ENCODE assay signal across 15 cellular contexts in genomic region chr4:2623442-2623841, GRCh38.
DNase-seq lines count a peak whose midpoint lies in the region; ATAC-seq and TF ChIP-seq lines count a peak whose summit lies in the region.
"Had no signal": no experiment of that assay in that cellular context is flagged by ENCODE, and none has a peak within 500 bp of the region (broad histone marks: within the 10 kb centered on the region; RNA-seq: fewer than 3 reads in every experiment).

No MANE protein-coding gene starts in this region.

- TF ChIP-seq CTCF in GM23338 (conservative IDR thresholded peaks at IDR 0.05; ENCODE audit: low read depth in 2 of 2): no peak
- TF ChIP-seq CTCF in nephron progenitor cell (IDR thresholded peaks at IDR 0.05): no peak

- H3K36me3 Mint-ChIP-seq in GM23338 (ENCODE audit: low read depth): peaks cover 24% of the 10 kb centered on the region
- peaks cover 23% of the 10 kb centered on the region for H3K36me3 Mint-ChIP-seq in effector memory CD8-positive, alpha-beta T cell (ENCODE audit: insufficient read depth)
- H3K36me3 Mint-ChIP-seq in nephron progenitor cell (ENCODE audit: low read depth): peaks cover 66% of the 10 kb centered on the region

- H3K79me2 ChIP-seq in GM23338 (replicated peaks; ENCODE audit: insufficient read depth): peaks cover 70% of the 10 kb centered on the region

- peaks cover 24% of the 10 kb centered on the region for H4K20me1 ChIP-seq in GM23338 (replicated peaks; ENCODE audit: insufficient read depth)

- no peak overlapping the region for H3K4me2 ChIP-seq in GM23338

- H3K27me3 Mint-ChIP-seq in GM23338 (ENCODE audit: insufficient read depth, low read depth, poor library complexity) (peaks cover 7% of the 10 kb centered on the region), nephron progenitor cell (ENCODE audit: low read depth, poor library complexity) (peaks cover 5% of the 10 kb centered on the region)
- H3K27me3 Mint-ChIP-seq in effector memory CD8-positive, alpha-beta T cell: no peaks in the 10 kb centered on the region

- H3K9me2 ChIP-seq in GM23338 (ENCODE audit: insufficient read depth): no peaks in the 10 kb centered on the region

- H3K4me3 Mint-ChIP-seq in GM23338: no peak overlapping the region
- no peak overlapping the region for H3K4me3 Mint-ChIP-seq in effector memory CD8-positive, alpha-beta T cell
- H3K4me3 Mint-ChIP-seq in nephron progenitor cell: no peak overlapping the region

- no peaks in the 10 kb centered on the region for H3K27me3 ChIP-seq in GM23338 (ENCODE audit: insufficient read depth)

- peak overlapping the region; percentile 69; the same call in 1 of the 2 replicates for H3K27ac ChIP-seq in GM23338 (ENCODE audit: low read depth)
- H3K27ac ChIP-seq: C4-2B had no signal

- H3K36me3 ChIP-seq in GM23338 (ENCODE audit: insufficient read depth): no peaks in the 10 kb centered on the region

- H3K4me1 Mint-ChIP-seq in GM23338 (peaks cover 36% of the 10 kb centered on the region), nephron progenitor cell (peaks cover 36% of the 10 kb centered on the region)
- peaks cover 34 to 40% of the 10 kb centered on the region in 2 donors for H3K4me1 Mint-ChIP-seq in effector memory CD8-positive, alpha-beta T cell (ENCODE audit: low read depth in 2 of 2)

- no peaks in the 10 kb centered on the region; the same call in 2 of the 3 replicates for H3K9me3 Mint-ChIP-seq in GM23338
- H3K9me3 Mint-ChIP-seq in effector memory CD8-positive, alpha-beta T cell: no peaks in the 10 kb centered on the region
- peaks cover 6% of the 10 kb centered on the region for H3K9me3 Mint-ChIP-seq in nephron progenitor cell

- H3F3A ChIP-seq in GM23338 (replicated peaks; ENCODE audit: low read depth): 0 out of 2 replicates have a peak, but pooled peaks cover 3% of the 10 kb centered on the region

- peak; percentile 15 for DNase-seq in activated T-cell treated with anti-CD3 and anti-CD28 coated beads, Interleukin-2, amount 50 U/mL, for 1 hour
- DNase-seq in activated T-cell treated with anti-CD3 and anti-CD28 coated beads, Interleukin-2, amount 50 U/mL, for 48 hours: no peak
- DNase-seq in GM23338 (ENCODE audit: low spot score) (no peak), nephron progenitor cell (no peak), ecto neural progenitor cell (ENCODE audit: low spot score) (no peak)
- no peak for DNase-seq in effector memory CD8-positive, alpha-beta T cell
- no peak for DNase-seq in stimulated activated CD4-positive, alpha-beta T cell treated with anti-CD3 and anti-CD28 coated beads, Interleukin-12 subunit alpha, Interleukin-12 subunit beta, amount 100 ng/mL, for 4 hours
- DNase-seq: 8988T, NCI-H1436, NCI-H226, NCI-H69 had no signal

- H3K4me1 ChIP-seq in GM23338 (ENCODE audit: insufficient read depth): peaks cover 17% of the 10 kb centered on the region

- H3K4me3 ChIP-seq in GM23338: no peak overlapping the region
- H3K4me3 ChIP-seq: GM12878, K562 had no signal

- no peak overlapping the region for H2AFZ ChIP-seq in GM23338

- H3K27ac Mint-ChIP-seq in GM23338 (peak overlapping the region; percentile 84), nephron progenitor cell (peak overlapping the region; percentile 90)
- H3K27ac Mint-ChIP-seq in effector memory CD8-positive, alpha-beta T cell: peak overlapping the region; percentile 66 to 69

- ATAC-seq in GM23338 (no peak), GM18858 (IDR thresholded peaks at IDR 0.05; ENCODE audit: unreplicated experiment) (no peak)
- ATAC-seq in effector memory CD8-positive, alpha-beta T cell (replicated peaks): no peak
- ATAC-seq: K562 had no signal

TF ChIP-seq in GM23338, 12 proteins besides CTCF, POLR2A, EP300 and RAD21 (continues in another document):
- TF ChIP-seq JUNB (IDR thresholded peaks at IDR 0.05; ENCODE audit: unreplicated experiment): no peak
- TF ChIP-seq, protein P1, sequence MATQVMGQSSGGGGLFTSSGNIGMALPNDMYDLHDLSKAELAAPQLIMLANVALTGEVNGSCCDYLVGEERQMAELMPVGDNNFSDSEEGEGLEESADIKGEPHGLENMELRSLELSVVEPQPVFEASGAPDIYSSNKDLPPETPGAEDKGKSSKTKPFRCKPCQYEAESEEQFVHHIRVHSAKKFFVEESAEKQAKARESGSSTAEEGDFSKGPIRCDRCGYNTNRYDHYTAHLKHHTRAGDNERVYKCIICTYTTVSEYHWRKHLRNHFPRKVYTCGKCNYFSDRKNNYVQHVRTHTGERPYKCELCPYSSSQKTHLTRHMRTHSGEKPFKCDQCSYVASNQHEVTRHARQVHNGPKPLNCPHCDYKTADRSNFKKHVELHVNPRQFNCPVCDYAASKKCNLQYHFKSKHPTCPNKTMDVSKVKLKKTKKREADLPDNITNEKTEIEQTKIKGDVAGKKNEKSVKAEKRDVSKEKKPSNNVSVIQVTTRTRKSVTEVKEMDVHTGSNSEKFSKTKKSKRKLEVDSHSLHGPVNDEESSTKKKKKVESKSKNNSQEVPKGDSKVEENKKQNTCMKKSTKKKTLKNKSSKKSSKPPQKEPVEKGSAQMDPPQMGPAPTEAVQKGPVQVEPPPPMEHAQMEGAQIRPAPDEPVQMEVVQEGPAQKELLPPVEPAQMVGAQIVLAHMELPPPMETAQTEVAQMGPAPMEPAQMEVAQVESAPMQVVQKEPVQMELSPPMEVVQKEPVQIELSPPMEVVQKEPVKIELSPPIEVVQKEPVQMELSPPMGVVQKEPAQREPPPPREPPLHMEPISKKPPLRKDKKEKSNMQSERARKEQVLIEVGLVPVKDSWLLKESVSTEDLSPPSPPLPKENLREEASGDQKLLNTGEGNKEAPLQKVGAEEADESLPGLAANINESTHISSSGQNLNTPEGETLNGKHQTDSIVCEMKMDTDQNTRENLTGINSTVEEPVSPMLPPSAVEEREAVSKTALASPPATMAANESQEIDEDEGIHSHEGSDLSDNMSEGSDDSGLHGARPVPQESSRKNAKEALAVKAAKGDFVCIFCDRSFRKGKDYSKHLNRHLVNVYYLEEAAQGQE (IDR thresholded peaks at IDR 0.05; ENCODE audit: unreplicated experiment): no peak
- no peak for TF ChIP-seq STAT1 (IDR thresholded peaks at IDR 0.05; ENCODE audit: unreplicated experiment)
- no peak for TF ChIP-seq ZNF331 (CRISPR knock-in tag; IDR thresholded peaks at IDR 0.05; ENCODE audit: low read depth)
- no peak for TF ChIP-seq ETS1 (IDR thresholded peaks at IDR 0.05)
